ENCODE assay signal across 8 cellular contexts in genomic region chr2:88626171-88627054, GRCh38. TPM values are rescaled to one million over a fixed set of nuclear protein-coding genes. Genes with fewer than 3 reads are reported as not detected.
DNase-seq lines count a peak whose midpoint lies in the region; ATAC-seq and TF ChIP-seq lines count a peak whose summit lies in the region.

No MANE protein-coding gene starts in this region.

- ATAC-seq in GM18861 (IDR thresholded peaks at IDR 0.05; ENCODE audit: unreplicated experiment): peak; percentile 0
- peak; percentile 3 for ATAC-seq in HG03108 (IDR thresholded peaks at IDR 0.05; ENCODE audit: unreplicated experiment)
- peak; percentile 0 for ATAC-seq in T-helper 17 cell
- ATAC-seq in HG02588 (IDR thresholded peaks at IDR 0.05; ENCODE audit: unreplicated experiment): no peak

- H3K27ac Mint-ChIP-seq in T-helper 17 cell: no peak overlapping the region

- H3K9me3 ChIP-seq in T-helper 17 cell (ENCODE audit: control insufficient read depth, low read length, poor library complexity, severe bottlenecking): no peaks in the 10 kb centered on the region

- peaks cover 12% of the 10 kb centered on the region for H3K4me1 Mint-ChIP-seq in T-helper 17 cell

- H3K4me3 ChIP-seq in brain microvascular endothelial cell (ENCODE audit: low read depth, low read length): peak overlapping the region; percentile 93

- H3K36me3 ChIP-seq in brain microvascular endothelial cell (replicated peaks): peaks cover 4% of the 10 kb centered on the region

- no peak overlapping the region for H3K4me3 Mint-ChIP-seq in T-helper 17 cell

- DNase-seq in T-helper 17 cell: peak; percentile 35 to 47 (median 37)
- DNase-seq in brain microvascular endothelial cell: no peak
- peak; percentile 36 for DNase-seq in iPS-NIHi7 (ENCODE audit: extremely low spot score)
- DNase-seq in stimulated activated CD4-positive, alpha-beta T cell treated with anti-CD3 and anti-CD28 coated beads, Interleukin-12 subunit alpha, Interleukin-12 subunit beta, amount 100 ng/mL, for 4 hours: peak; percentile 36
- DNase-seq in NCI-H774 (lab: John Stamatoyannopoulos, UW): no peak

- H3K36me3 Mint-ChIP-seq in T-helper 17 cell (ENCODE audit: low read depth): peaks cover 2% of the 10 kb centered on the region

- no peaks in the 10 kb centered on the region for H3K27me3 Mint-ChIP-seq in T-helper 17 cell

- H3K27me3 ChIP-seq in brain microvascular endothelial cell (replicated peaks): no peaks in the 10 kb centered on the region

- in situ Hi-C loops in brain microvascular endothelial cell (cut with HindIII; ENCODE audit: low pct_ligation_motif_present, low sequenced_read_pairs): no loop called here

- H3K27ac ChIP-seq in brain microvascular endothelial cell: peak overlapping the region; percentile 89

- TF ChIP-seq CTCF in brain microvascular endothelial cell (IDR thresholded peaks at IDR 0.05; ENCODE audit: low read depth, low read length, missing control alignments): no peak

RNA-seq across cellular contexts. Expression of gene EIF2AK3, which starts 0.9 kb away (rescaled TPM):
- 10 to 100 TPM; 34.9 to 38.3 TPM for total RNA-seq in T-helper 17 cell

Comparison
In these comparisons a context has a peak if more than half of its experiments do, and no peak if none do; other contexts are left out.
1. DNase-seq: peak in T-helper 17 cell (3 of 3), iPS-NIHi7 (single experiment) and stimulated activated CD4-positive, alpha-beta T cell treated with anti-CD3 and anti-CD28 coated beads, Interleukin-12 subunit alpha, Interleukin-12 subunit beta, amount 100 ng/mL, for 4 hours (single experiment); none in brain microvascular endothelial cell (single experiment) and NCI-H774 (single experiment).